1 cellular context compared by ENCODE assay signal in the genomic region with DNA sequence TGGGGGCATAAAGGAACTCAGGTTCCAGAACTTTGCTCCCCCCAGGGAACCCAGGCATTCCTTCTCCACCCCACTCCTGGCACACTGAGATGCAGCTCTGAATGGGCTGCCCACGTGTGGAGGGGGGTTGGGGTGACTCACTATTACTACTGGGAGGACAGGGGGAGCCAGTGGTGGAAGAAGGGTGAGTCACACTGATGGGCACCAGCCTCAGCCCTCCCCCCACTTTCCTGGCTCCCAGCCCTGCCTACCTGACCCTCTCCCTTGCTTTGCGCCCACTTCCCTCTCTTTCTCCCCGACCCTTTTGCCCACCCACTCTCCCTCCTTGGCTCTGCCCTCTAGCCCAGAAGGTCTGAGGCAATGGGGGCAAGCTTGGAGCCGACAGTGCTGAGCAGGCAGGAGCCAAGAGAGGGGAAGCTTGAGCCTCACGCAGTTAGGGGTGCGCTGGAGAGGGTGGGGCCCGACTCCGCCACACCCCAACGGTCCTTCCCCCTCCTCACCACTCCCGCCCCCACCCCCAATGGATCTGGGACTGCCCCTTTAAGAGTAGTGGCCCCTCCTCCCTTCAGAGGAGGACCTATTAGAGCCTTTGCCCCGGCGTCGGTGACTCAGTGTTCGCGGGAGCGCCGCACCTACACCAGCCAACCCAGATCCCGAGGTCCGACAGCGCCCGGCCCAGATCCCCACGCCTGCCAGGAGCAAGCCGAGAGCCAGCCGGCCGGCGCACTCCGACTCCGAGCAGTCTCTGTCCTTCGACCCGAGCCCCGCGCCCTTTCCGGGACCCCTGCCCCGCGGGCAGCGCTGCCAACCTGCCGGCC.
TF ChIP-seq lines count a peak whose summit lies in the region.

A gene (plus strand): TSS at position 611 of the 818 bp plus-strand sequence. CDS start 208 bp downstream, outside the sequence.

TF ChIP-seq in HepG2, 621 proteins besides CTCF, POLR2A, EP300 and RAD21 (continued from another document and continues in another):
- TF ChIP-seq, protein P1, sequence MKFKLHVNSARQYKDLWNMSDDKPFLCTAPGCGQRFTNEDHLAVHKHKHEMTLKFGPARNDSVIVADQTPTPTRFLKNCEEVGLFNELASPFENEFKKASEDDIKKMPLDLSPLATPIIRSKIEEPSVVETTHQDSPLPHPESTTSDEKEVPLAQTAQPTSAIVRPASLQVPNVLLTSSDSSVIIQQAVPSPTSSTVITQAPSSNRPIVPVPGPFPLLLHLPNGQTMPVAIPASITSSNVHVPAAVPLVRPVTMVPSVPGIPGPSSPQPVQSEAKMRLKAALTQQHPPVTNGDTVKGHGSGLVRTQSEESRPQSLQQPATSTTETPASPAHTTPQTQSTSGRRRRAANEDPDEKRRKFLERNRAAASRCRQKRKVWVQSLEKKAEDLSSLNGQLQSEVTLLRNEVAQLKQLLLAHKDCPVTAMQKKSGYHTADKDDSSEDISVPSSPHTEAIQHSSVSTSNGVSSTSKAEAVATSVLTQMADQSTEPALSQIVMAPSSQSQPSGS (CRISPR knock-in tag; IDR thresholded peaks at IDR 0.05): no peak
- TF ChIP-seq, protein P2, sequence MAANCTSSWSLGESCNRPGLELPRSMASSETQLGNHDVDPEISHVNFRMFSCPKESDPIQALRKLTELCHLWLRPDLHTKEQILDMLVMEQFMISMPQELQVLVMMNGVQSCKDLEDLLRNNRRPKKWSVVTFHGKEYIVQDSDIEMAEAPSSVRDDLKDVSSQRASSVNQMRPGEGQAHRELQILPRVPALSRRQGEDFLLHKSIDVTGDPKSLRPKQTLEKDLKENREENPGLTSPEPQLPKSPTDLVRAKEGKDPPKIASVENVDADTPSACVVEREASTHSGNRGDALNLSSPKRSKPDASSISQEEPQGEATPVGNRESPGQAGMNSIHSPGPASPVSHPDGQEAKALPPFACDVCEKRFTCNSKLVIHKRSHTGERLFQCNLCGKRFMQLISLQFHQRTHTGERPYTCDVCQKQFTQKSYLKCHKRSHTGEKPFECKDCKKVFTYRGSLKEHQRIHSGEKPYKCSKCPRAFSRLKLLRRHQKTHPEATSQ (CRISPR knock-in tag; IDR thresholded peaks at IDR 0.05; ENCODE audit: borderline replicate concordance): no peak
- TF ChIP-seq TBL1XR1 (IDR thresholded peaks at IDR 0.05; ENCODE audit: borderline replicate concordance, low read length, partially characterized antibody) (no peak), ZNF30 (CRISPR knock-in tag; IDR thresholded peaks at IDR 0.05) (no peak), KDM4B (CRISPR knock-in tag; IDR thresholded peaks at IDR 0.05) (0 out of 2 replicates have a peak, but pooled peaks have one; percentile 61), ATRX (CRISPR knock-in tag; IDR thresholded peaks at IDR 0.05; ENCODE audit: borderline replicate concordance) (no peak), GATAD2A (CRISPR knock-in tag; IDR thresholded peaks at IDR 0.05) (peak; percentile 27), RELA (CRISPR knock-in tag; IDR thresholded peaks at IDR 0.05) (no peak), ZNF274 (CRISPR knock-in tag; IDR thresholded peaks at IDR 0.05) (peak; percentile 8; the same call in 1 of the 2 replicates), GABPA (IDR thresholded peaks at IDR 0.05; ENCODE audit: low read depth, low read length) (no peak), GABPA (CRISPR knock-in tag; IDR thresholded peaks at IDR 0.05; ENCODE audit: low read depth) (no peak), GATA4 (IDR thresholded peaks at IDR 0.05; ENCODE audit: borderline replicate concordance, low read depth) (peak; percentile 78; the same call in 1 of the 2 replicates), CAMTA2 (CRISPR knock-in tag; IDR thresholded peaks at IDR 0.05; ENCODE audit: borderline replicate concordance) (peak; percentile 81), YY1 (IDR thresholded peaks at IDR 0.05; ENCODE audit: insufficient read depth, insufficient replicate concordance, low read depth, low read length) (peak; percentile 17), CBX2 (IDR thresholded peaks at IDR 0.05; ENCODE audit: low read depth, low read length) (no peak), CBX2 (CRISPR knock-in tag; IDR thresholded peaks at IDR 0.05; ENCODE audit: low read depth) (no peak), BCL6 (CRISPR knock-in tag; IDR thresholded peaks at IDR 0.05) (peak; percentile 23; the same call in 1 of the 2 replicates), EED (CRISPR knock-in tag; IDR thresholded peaks at IDR 0.05) (no peak; the same call in 1 of the 2 replicates), ELF3 (CRISPR knock-in tag; IDR thresholded peaks at IDR 0.05) (no peak), TBX2 (CRISPR knock-in tag; IDR thresholded peaks at IDR 0.05; ENCODE audit: borderline replicate concordance) (peak; percentile 49), ZNF431 (CRISPR knock-in tag; IDR thresholded peaks at IDR 0.05; ENCODE audit: borderline replicate concordance, low read depth) (no peak), FOXA3 (CRISPR knock-in tag; IDR thresholded peaks at IDR 0.05) (0 out of 2 replicates have a peak, but pooled peaks have one; percentile 6)
- TF ChIP-seq, protein P3, sequence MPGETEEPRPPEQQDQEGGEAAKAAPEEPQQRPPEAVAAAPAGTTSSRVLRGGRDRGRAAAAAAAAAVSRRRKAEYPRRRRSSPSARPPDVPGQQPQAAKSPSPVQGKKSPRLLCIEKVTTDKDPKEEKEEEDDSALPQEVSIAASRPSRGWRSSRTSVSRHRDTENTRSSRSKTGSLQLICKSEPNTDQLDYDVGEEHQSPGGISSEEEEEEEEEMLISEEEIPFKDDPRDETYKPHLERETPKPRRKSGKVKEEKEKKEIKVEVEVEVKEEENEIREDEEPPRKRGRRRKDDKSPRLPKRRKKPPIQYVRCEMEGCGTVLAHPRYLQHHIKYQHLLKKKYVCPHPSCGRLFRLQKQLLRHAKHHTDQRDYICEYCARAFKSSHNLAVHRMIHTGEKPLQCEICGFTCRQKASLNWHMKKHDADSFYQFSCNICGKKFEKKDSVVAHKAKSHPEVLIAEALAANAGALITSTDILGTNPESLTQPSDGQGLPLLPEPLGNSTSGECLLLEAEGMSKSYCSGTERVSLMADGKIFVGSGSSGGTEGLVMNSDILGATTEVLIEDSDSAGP (CRISPR knock-in tag; IDR thresholded peaks at IDR 0.05; ENCODE audit: borderline replicate concordance): peak; percentile 99
- TF ChIP-seq, protein P4, sequence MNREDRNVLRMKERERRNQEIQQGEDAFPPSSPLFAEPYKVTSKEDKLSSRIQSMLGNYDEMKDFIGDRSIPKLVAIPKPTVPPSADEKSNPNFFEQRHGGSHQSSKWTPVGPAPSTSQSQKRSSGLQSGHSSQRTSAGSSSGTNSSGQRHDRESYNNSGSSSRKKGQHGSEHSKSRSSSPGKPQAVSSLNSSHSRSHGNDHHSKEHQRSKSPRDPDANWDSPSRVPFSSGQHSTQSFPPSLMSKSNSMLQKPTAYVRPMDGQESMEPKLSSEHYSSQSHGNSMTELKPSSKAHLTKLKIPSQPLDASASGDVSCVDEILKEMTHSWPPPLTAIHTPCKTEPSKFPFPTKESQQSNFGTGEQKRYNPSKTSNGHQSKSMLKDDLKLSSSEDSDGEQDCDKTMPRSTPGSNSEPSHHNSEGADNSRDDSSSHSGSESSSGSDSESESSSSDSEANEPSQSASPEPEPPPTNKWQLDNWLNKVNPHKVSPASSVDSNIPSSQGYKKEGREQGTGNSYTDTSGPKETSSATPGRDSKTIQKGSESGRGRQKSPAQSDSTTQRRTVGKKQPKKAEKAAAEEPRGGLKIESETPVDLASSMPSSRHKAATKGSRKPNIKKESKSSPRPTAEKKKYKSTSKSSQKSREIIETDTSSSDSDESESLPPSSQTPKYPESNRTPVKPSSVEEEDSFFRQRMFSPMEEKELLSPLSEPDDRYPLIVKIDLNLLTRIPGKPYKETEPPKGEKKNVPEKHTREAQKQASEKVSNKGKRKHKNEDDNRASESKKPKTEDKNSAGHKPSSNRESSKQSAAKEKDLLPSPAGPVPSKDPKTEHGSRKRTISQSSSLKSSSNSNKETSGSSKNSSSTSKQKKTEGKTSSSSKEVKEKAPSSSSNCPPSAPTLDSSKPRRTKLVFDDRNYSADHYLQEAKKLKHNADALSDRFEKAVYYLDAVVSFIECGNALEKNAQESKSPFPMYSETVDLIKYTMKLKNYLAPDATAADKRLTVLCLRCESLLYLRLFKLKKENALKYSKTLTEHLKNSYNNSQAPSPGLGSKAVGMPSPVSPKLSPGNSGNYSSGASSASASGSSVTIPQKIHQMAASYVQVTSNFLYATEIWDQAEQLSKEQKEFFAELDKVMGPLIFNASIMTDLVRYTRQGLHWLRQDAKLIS (CRISPR knock-in tag; IDR thresholded peaks at IDR 0.05): no peak; the same call in 1 of the 2 replicates
- TF ChIP-seq, protein P5, sequence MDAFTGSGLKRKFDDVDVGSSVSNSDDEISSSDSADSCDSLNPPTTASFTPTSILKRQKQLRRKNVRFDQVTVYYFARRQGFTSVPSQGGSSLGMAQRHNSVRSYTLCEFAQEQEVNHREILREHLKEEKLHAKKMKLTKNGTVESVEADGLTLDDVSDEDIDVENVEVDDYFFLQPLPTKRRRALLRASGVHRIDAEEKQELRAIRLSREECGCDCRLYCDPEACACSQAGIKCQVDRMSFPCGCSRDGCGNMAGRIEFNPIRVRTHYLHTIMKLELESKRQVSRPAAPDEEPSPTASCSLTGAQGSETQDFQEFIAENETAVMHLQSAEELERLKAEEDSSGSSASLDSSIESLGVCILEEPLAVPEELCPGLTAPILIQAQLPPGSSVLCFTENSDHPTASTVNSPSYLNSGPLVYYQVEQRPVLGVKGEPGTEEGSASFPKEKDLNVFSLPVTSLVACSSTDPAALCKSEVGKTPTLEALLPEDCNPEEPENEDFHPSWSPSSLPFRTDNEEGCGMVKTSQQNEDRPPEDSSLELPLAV (CRISPR knock-in tag; conservative IDR thresholded peaks at IDR 0.05; ENCODE audit: low read depth): no peak
- TF ChIP-seq, protein P6, sequence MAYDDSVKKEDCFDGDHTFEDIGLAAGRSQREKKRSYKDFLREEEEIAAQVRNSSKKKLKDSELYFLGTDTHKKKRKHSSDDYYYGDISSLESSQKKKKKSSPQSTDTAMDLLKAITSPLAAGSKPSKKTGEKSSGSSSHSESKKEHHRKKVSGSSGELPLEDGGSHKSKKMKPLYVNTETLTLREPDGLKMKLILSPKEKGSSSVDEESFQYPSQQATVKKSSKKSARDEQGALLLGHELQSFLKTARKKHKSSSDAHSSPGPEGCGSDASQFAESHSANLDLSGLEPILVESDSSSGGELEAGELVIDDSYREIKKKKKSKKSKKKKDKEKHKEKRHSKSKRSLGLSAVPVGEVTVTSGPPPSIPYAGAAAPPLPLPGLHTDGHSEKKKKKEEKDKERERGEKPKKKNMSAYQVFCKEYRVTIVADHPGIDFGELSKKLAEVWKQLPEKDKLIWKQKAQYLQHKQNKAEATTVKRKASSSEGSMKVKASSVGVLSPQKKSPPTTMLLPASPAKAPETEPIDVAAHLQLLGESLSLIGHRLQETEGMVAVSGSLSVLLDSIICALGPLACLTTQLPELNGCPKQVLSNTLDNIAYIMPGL (CRISPR knock-in tag; IDR thresholded peaks at IDR 0.05; ENCODE audit: borderline replicate concordance in 1 of 2, low read depth in 1 of 2): peak in 1 of 2 experiments; percentile 47; a peak in 1 of 4 replicates
- TF ChIP-seq, protein P7, sequence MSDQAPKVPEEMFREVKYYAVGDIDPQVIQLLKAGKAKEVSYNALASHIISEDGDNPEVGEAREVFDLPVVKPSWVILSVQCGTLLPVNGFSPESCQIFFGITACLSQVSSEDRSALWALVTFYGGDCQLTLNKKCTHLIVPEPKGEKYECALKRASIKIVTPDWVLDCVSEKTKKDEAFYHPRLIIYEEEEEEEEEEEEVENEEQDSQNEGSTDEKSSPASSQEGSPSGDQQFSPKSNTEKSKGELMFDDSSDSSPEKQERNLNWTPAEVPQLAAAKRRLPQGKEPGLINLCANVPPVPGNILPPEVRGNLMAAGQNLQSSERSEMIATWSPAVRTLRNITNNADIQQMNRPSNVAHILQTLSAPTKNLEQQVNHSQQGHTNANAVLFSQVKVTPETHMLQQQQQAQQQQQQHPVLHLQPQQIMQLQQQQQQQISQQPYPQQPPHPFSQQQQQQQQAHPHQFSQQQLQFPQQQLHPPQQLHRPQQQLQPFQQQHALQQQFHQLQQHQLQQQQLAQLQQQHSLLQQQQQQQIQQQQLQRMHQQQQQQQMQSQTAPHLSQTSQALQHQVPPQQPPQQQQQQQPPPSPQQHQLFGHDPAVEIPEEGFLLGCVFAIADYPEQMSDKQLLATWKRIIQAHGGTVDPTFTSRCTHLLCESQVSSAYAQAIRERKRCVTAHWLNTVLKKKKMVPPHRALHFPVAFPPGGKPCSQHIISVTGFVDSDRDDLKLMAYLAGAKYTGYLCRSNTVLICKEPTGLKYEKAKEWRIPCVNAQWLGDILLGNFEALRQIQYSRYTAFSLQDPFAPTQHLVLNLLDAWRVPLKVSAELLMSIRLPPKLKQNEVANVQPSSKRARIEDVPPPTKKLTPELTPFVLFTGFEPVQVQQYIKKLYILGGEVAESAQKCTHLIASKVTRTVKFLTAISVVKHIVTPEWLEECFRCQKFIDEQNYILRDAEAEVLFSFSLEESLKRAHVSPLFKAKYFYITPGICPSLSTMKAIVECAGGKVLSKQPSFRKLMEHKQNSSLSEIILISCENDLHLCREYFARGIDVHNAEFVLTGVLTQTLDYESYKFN (CRISPR knock-in tag; conservative IDR thresholded peaks at IDR 0.05): 0 out of 2 replicates have a peak, but pooled peaks have one; percentile 14
- TF ChIP-seq, protein P8, sequence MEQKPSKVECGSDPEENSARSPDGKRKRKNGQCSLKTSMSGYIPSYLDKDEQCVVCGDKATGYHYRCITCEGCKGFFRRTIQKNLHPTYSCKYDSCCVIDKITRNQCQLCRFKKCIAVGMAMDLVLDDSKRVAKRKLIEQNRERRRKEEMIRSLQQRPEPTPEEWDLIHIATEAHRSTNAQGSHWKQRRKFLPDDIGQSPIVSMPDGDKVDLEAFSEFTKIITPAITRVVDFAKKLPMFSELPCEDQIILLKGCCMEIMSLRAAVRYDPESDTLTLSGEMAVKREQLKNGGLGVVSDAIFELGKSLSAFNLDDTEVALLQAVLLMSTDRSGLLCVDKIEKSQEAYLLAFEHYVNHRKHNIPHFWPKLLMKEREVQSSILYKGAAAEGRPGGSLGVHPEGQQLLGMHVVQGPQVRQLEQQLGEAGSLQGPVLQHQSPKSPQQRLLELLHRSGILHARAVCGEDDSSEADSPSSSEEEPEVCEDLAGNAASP (CRISPR knock-in tag; IDR thresholded peaks at IDR 0.05; ENCODE audit: borderline replicate concordance): 0 out of 2 replicates have a peak, but pooled peaks have one; percentile 13
- TF ChIP-seq, protein P9, sequence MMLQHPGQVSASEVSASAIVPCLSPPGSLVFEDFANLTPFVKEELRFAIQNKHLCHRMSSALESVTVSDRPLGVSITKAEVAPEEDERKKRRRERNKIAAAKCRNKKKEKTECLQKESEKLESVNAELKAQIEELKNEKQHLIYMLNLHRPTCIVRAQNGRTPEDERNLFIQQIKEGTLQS (CRISPR knock-in tag; IDR thresholded peaks at IDR 0.05): peak; percentile 64; the same call in 1 of the 2 replicates
- TF ChIP-seq, protein P10, sequence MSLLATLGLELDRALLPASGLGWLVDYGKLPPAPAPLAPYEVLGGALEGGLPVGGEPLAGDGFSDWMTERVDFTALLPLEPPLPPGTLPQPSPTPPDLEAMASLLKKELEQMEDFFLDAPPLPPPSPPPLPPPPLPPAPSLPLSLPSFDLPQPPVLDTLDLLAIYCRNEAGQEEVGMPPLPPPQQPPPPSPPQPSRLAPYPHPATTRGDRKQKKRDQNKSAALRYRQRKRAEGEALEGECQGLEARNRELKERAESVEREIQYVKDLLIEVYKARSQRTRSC (CRISPR knock-in tag; IDR thresholded peaks at IDR 0.05; ENCODE audit: low read depth): no peak
